In genomic region chr10:79067241-79068202, GRCh38 we compare ENCODE assay signal across 2 cellular contexts.
TF ChIP-seq lines count a peak whose summit lies in the region.

No MANE protein-coding gene starts in this region.

TF ChIP-seq in HCT116, 20 proteins besides CTCF, POLR2A, EP300 and RAD21:
- TF ChIP-seq TCF7L2 (IDR thresholded peaks at IDR 0.05; ENCODE audit: borderline replicate concordance, extremely low read depth, insufficient read depth, insufficient read length) (peak; percentile 91), ATF3 (IDR thresholded peaks at IDR 0.05) (no peak), ZFX (IDR thresholded peaks at IDR 0.05) (no peak), SRF (IDR thresholded peaks at IDR 0.05; ENCODE audit: low read depth) (no peak), EZH2phosphoT487 (IDR thresholded peaks at IDR 0.05; ENCODE audit: borderline replicate concordance) (no peak), SP1 (IDR thresholded peaks at IDR 0.05; ENCODE audit: low read depth) (peak; percentile 92), EGR1 (IDR thresholded peaks at IDR 0.05; ENCODE audit: low read depth) (peak; percentile 99), MAX (IDR thresholded peaks at IDR 0.05) (peak; percentile 53), YY1 (IDR thresholded peaks at IDR 0.05; ENCODE audit: extremely low read depth, insufficient replicate concordance, low read depth, low read length) (peak; percentile 71)

TF ChIP-seq in H1, 55 proteins besides CTCF, POLR2A, EP300 and RAD21:
- TF ChIP-seq GABPA (IDR thresholded peaks at IDR 0.05; ENCODE audit: borderline replicate concordance, insufficient read depth, low read length): peak; percentile 50; the same call in 1 of the 2 replicates
- TF ChIP-seq BACH1 (IDR thresholded peaks at IDR 0.05; ENCODE audit: low read length): peak; percentile 42; the same call in 1 of the 2 replicates
- peak; percentile 62 to 89; a peak in 2 of 4 replicates for TF ChIP-seq SIN3A (conservative IDR thresholded peaks at IDR 0.05 in 1 of 2, IDR thresholded peaks at IDR 0.05 in 1 of 2; ENCODE audit: low read depth in 1 of 2, low read length in 2 of 2)
- no peak for TF ChIP-seq E2F6 (IDR thresholded peaks at IDR 0.05)
- TF ChIP-seq TBP (IDR thresholded peaks at IDR 0.05; ENCODE audit: low read depth, low read length): peak; percentile 30; the same call in 1 of the 2 replicates
- no peak for TF ChIP-seq CBX8 (IDR thresholded peaks at IDR 0.05; ENCODE audit: borderline replicate concordance, low read depth, low read length)
- peak; percentile 81 for TF ChIP-seq TEAD4 (IDR thresholded peaks at IDR 0.05; ENCODE audit: low read depth, low read length)
- no peak for TF ChIP-seq USF2 (IDR thresholded peaks at IDR 0.05; ENCODE audit: low read length)
- peak; percentile 59 for TF ChIP-seq KDM4A (IDR thresholded peaks at IDR 0.05; ENCODE audit: low read depth, low read length, severe bottlenecking)
- TF ChIP-seq ATF3 (IDR thresholded peaks at IDR 0.05; ENCODE audit: insufficient read depth, low read depth, low read length): no peak
- peak; percentile 45; the same call in 1 of the 2 replicates for TF ChIP-seq RBBP5 (IDR thresholded peaks at IDR 0.05; ENCODE audit: borderline replicate concordance, low read depth, low read length)
- 0 out of 2 replicates have a peak, but pooled peaks have one; percentile 24 for TF ChIP-seq KDM5A (IDR thresholded peaks at IDR 0.05; ENCODE audit: low read length)
- TF ChIP-seq SP1 (IDR thresholded peaks at IDR 0.05; ENCODE audit: low read depth, low read length): peak; percentile 94
- no peak for TF ChIP-seq SP4 (IDR thresholded peaks at IDR 0.05; ENCODE audit: low read length)
- 0 out of 2 replicates have a peak, but pooled peaks have one; percentile 4 for TF ChIP-seq PHF8 (conservative IDR thresholded peaks at IDR 0.05; ENCODE audit: low read depth, low read length)
- TF ChIP-seq EZH2 (IDR thresholded peaks at IDR 0.05; ENCODE audit: low read depth, low read length, severe bottlenecking): peak; percentile 53
- TF ChIP-seq CHD1 (IDR thresholded peaks at IDR 0.05; ENCODE audit: low read depth, low read length): no peak
- TF ChIP-seq EGR1 (IDR thresholded peaks at IDR 0.05; ENCODE audit: borderline replicate concordance, low read depth, low read length): peak; percentile 98
- peak; percentile 63; the same call in 1 of the 2 replicates for TF ChIP-seq YY1 (IDR thresholded peaks at IDR 0.05; ENCODE audit: low read depth, low read length)
- TF ChIP-seq TCF12 (IDR thresholded peaks at IDR 0.05; ENCODE audit: low read depth, low read length): 0 out of 2 replicates have a peak, but pooled peaks have one; percentile 61
- no peak for TF ChIP-seq ATF2 (IDR thresholded peaks at IDR 0.05; ENCODE audit: low read length)
- peak; percentile 69 for TF ChIP-seq TAF7 (optimal IDR thresholded peaks at IDR 0.05; ENCODE audit: borderline replicate concordance, low read depth, low read length)
- TF ChIP-seq TAF1 (IDR thresholded peaks at IDR 0.05; ENCODE audit: low read depth, low read length): no peak
- no peak for TF ChIP-seq CHD7 (IDR thresholded peaks at IDR 0.05; ENCODE audit: insufficient replicate concordance, low read length)
- TF ChIP-seq SIX5 (IDR thresholded peaks at IDR 0.05; ENCODE audit: low read depth, low read length): no peak
- no peak for TF ChIP-seq POLR2AphosphoS5 (IDR thresholded peaks at IDR 0.05; ENCODE audit: low read depth, low read length)
- 0 out of 2 replicates have a peak, but pooled peaks have one; percentile 16 for TF ChIP-seq SRF (IDR thresholded peaks at IDR 0.05; ENCODE audit: low read depth, low read length)
- no peak for TF ChIP-seq JUN (IDR thresholded peaks at IDR 0.05; ENCODE audit: low read depth, low read length)
- 0 out of 2 replicates have a peak, but pooled peaks have one; percentile 7 for TF ChIP-seq CHD2 (IDR thresholded peaks at IDR 0.05; ENCODE audit: low read length)
- TF ChIP-seq BCL11A (IDR thresholded peaks at IDR 0.05; ENCODE audit: low read depth in 2 of 2, low read length in 2 of 2): no peak
- peak; percentile 54 for TF ChIP-seq CTBP2 (IDR thresholded peaks at IDR 0.05; ENCODE audit: borderline replicate concordance, insufficient read depth, insufficient read length, low read length)
- TF ChIP-seq CBX5 (IDR thresholded peaks at IDR 0.05; ENCODE audit: low read depth, low read length): no peak
- no peak for TF ChIP-seq POU5F1 (IDR thresholded peaks at IDR 0.05; ENCODE audit: low read depth, low read length)
- no peak for TF ChIP-seq NRF1 (IDR thresholded peaks at IDR 0.05; ENCODE audit: low read depth, low read length)
- peak; percentile 53 to 78; a peak in 2 of 4 replicates for TF ChIP-seq HDAC2 (IDR thresholded peaks at IDR 0.05; ENCODE audit: borderline replicate concordance in 1 of 2, low read depth in 2 of 2, low read length in 2 of 2)
- peak; percentile 65 for TF ChIP-seq MAX (IDR thresholded peaks at IDR 0.05)
- no peak for TF ChIP-seq RFX5 (IDR thresholded peaks at IDR 0.05; ENCODE audit: borderline replicate concordance, low read depth, low read length)
- TF ChIP-seq SUZ12 (IDR thresholded peaks at IDR 0.05; ENCODE audit: low read length): peak; percentile 54; the same call in 1 of the 2 replicates
